Comparison of ENCODE assay signal across 8 cellular contexts in the genomic region with DNA sequence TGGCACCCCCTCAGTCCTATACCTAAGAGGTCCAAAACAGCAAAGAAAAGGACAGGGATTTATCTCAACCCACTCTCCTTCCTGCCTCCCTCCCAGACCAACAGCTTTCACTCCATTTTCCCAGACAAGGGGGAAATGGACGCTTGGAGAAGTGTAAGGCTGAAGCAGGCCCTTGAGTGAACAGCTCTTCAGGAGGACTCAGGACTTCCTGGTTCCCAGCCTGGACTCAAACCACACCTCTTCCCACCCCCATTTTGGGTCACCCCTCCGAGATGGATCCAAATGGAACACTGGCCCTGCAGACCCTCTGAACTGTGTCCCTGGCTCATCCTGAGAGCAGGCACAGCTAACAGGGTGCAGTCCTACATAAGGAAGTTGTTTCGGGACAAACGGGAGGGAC. TPM values are rescaled to one million over a fixed set of nuclear protein-coding genes. Genes with fewer than 3 reads are reported as not detected.
DNase-seq lines count a peak whose midpoint lies in the region; ATAC-seq and TF ChIP-seq lines count a peak whose summit lies in the region.

No MANE protein-coding gene starts in this region.

- H3K4me1 Mint-ChIP-seq in effector memory CD8-positive, alpha-beta T cell (ENCODE audit: low read depth in 2 of 2), result peaks cover 64% of the 10 kb centered on the region in 2 donors
- H3K4me1 Mint-ChIP-seq in osteocyte (ENCODE audit: unreplicated experiment), result peaks cover 50% of the 10 kb centered on the region

- TF ChIP-seq CTCF in osteocyte (IDR thresholded peaks at IDR 0.05), result no peak

- H3K27ac Mint-ChIP-seq in effector memory CD8-positive, alpha-beta T cell, result peak overlapping the region; percentile 90 to 97
- H3K27ac Mint-ChIP-seq in osteocyte (ENCODE audit: unreplicated experiment), result peak overlapping the region; percentile 84

- no peak for ATAC-seq in effector memory CD8-positive, alpha-beta T cell (replicated peaks)
- ATAC-seq in HG02938 (IDR thresholded peaks at IDR 0.05; ENCODE audit: unreplicated experiment), result no peak

- H3K4me3 Mint-ChIP-seq in effector memory CD8-positive, alpha-beta T cell, result peak overlapping the region; percentile 94 to 96
- H3K4me3 Mint-ChIP-seq in osteocyte (ENCODE audit: unreplicated experiment), result peak overlapping the region; percentile 91

- H3K27me3 ChIP-seq in NT2/D1 (ENCODE audit: insufficient read depth, insufficient read length), result no peaks in the 10 kb centered on the region

- H3K9ac ChIP-seq in NT2/D1 (ENCODE audit: insufficient read length, low read depth), result peak overlapping the region; percentile 96

- no peaks in the 10 kb centered on the region for H3K9me3 Mint-ChIP-seq in effector memory CD8-positive, alpha-beta T cell
- H3K9me3 Mint-ChIP-seq in osteocyte (ENCODE audit: unreplicated experiment), result no peaks in the 10 kb centered on the region

- peaks cover 47% of the 10 kb centered on the region for H3K36me3 Mint-ChIP-seq in effector memory CD8-positive, alpha-beta T cell (ENCODE audit: insufficient read depth)
- H3K36me3 Mint-ChIP-seq in osteocyte (ENCODE audit: unreplicated experiment), result peaks cover 21% of the 10 kb centered on the region

- H3K9me3 ChIP-seq in NT2/D1 (ENCODE audit: insufficient read depth, low read length), result no peaks in the 10 kb centered on the region

- H3K36me3 ChIP-seq in NT2/D1 (ENCODE audit: insufficient read depth, insufficient read length, low read length), result peaks cover 50% of the 10 kb centered on the region

- peak; percentile 15 for DNase-seq in EH (ENCODE audit: low read depth)
- DNase-seq in NT2/D1 (ENCODE audit: low read depth, low spot score), result no peak
- DNase-seq in effector memory CD8-positive, alpha-beta T cell, result no peak
- DNase-seq in osteocyte (ENCODE audit: extremely low spot score, unreplicated experiment), result no peak
- DNase-seq in NCI-H345 treated with DMSO at 0.1 percent for 48 hours (lab: John Stamatoyannopoulos, UW; ENCODE audit: unreplicated experiment), result no peak
- DNase-seq in NCI-H1436 (lab: John Stamatoyannopoulos, UW), result no peak
- DNase-seq in SK-N-DZ (ENCODE audit: low spot score), result no peak

- peaks cover 14% of the 10 kb centered on the region for H3K4me1 ChIP-seq in NT2/D1 (ENCODE audit: insufficient read depth, insufficient read length)

- H3K4me3 ChIP-seq in NT2/D1 (ENCODE audit: insufficient read length, low read depth), result peak overlapping the region; percentile 89

- no peaks in the 10 kb centered on the region for H3K27me3 Mint-ChIP-seq in effector memory CD8-positive, alpha-beta T cell
- H3K27me3 Mint-ChIP-seq in osteocyte (ENCODE audit: unreplicated experiment), result no peaks in the 10 kb centered on the region

RNA-seq across cellular contexts. Expression of gene KMT2D, which starts 2.7 kb away (rescaled TPM):
- 91.2 and 97.5 TPM in 2 replicates for total RNA-seq in osteocyte
- 19.0 and 23.0 TPM in 2 replicates for polyA plus RNA-seq in SK-N-DZ (2014; cell fraction: cytosol; rRNA removed)
- 28.8 and 36.1 TPM in 2 replicates for polyA plus RNA-seq in SK-N-DZ (2014; cell fraction: nucleus; rRNA removed)

RNA-seq across cellular contexts. Expression of gene RHEBL1, which starts 11.9 kb away (rescaled TPM):
- 0.86 and 1.2 TPM in 2 replicates for total RNA-seq in osteocyte
- polyA plus RNA-seq in SK-N-DZ (2014; cell fraction: cytosol; rRNA removed), result 14.2 and 19.6 TPM in 2 replicates
- polyA plus RNA-seq in SK-N-DZ (2014; cell fraction: nucleus; rRNA removed), result 14.3 and 15.4 TPM in 2 replicates

RNA-seq across cellular contexts. Expression of gene DHH, which starts 36.7 kb away (rescaled TPM):
- total RNA-seq in osteocyte, result 0.13 TPM in 1 of 2 replicates, not detected in the other
- 0.21 TPM in 1 of 2 replicates, not detected in the other for polyA plus RNA-seq in SK-N-DZ (2014; cell fraction: cytosol; rRNA removed)
- 0.47 and 1.3 TPM in 2 replicates for polyA plus RNA-seq in SK-N-DZ (2014; cell fraction: nucleus; rRNA removed)

RNA-seq across cellular contexts. Expression of gene PRKAG1, which starts 39.3 kb away (rescaled TPM):
- 75.6 and 80.6 TPM in 2 replicates for total RNA-seq in osteocyte
- 56.8 and 62.7 TPM in 2 replicates for polyA plus RNA-seq in SK-N-DZ (2014; cell fraction: cytosol; rRNA removed)
- polyA plus RNA-seq in SK-N-DZ (2014; cell fraction: nucleus; rRNA removed), result 37.3 and 42.8 TPM in 2 replicates

RNA-seq across cellular contexts. Expression of gene LMBR1L, which starts 52.8 kb away (rescaled TPM):
- 85.2 and 86.1 TPM in 2 replicates for total RNA-seq in osteocyte
- 39.9 and 61.0 TPM in 2 replicates for polyA plus RNA-seq in SK-N-DZ (2014; cell fraction: cytosol; rRNA removed)
- polyA plus RNA-seq in SK-N-DZ (2014; cell fraction: nucleus; rRNA removed), result 254 and 255 TPM in 2 replicates
